ENCODE assay signal across 16 cellular contexts in genomic region chr6:144217797-144218196, GRCh38.
DNase-seq lines count a peak whose midpoint lies in the region; ATAC-seq and TF ChIP-seq lines count a peak whose summit lies in the region.
"Had no signal": no experiment of that assay in that cellular context is flagged by ENCODE, and none has a peak within 500 bp of the region (broad histone marks: within the 10 kb centered on the region; RNA-seq: fewer than 3 reads in every experiment).

No MANE protein-coding gene starts in this region.

- no TSS peak for BruUV-seq in PC-3 (replicated peaks; lab: Mats Ljungman, UMichigan)

- H3K9ac ChIP-seq in PC-3 (ENCODE audit: low read length): no peak overlapping the region

- no peak for TF ChIP-seq CTCF in PC-3 (conservative IDR thresholded peaks at IDR 0.05; ENCODE audit: low read depth, low read length)
- no peak for TF ChIP-seq CTCF in hepatocyte (IDR thresholded peaks at IDR 0.05; ENCODE audit: poor library complexity)

- H3K36me3 ChIP-seq in PC-3 (ENCODE audit: low read depth, low read length) (no peaks in the 10 kb centered on the region), hepatocyte (replicated peaks; ENCODE audit: insufficient read depth, low read depth) (no peaks in the 10 kb centered on the region)
- H3K36me3 ChIP-seq: colonic mucosa, thoracic aorta had no signal

- H3K27me3 Mint-ChIP-seq in activated T-cell treated with anti-CD3 and anti-CD28 coated beads, Interleukin-2, amount 50 U/mL, for 4 hours (ENCODE audit: low read depth): peaks cover 2% of the 10 kb centered on the region
- peaks cover 3% of the 10 kb centered on the region for H3K27me3 Mint-ChIP-seq in activated T-cell treated with anti-CD3 and anti-CD28 coated beads, Interleukin-2, amount 50 U/mL, for 24 hours

- peaks cover 15% of the 10 kb centered on the region for H3K4me1 ChIP-seq in PC-3 (ENCODE audit: insufficient read depth, low read length)
- peaks cover 9% of the 10 kb centered on the region for H3K4me1 ChIP-seq in hepatocyte (ENCODE audit: insufficient read depth)

- H3K4me3 ChIP-seq in PC-3 (ENCODE audit: low read length) (no peak overlapping the region), hepatocyte (no peak overlapping the region)

- H2AFZ ChIP-seq in PC-3 (ENCODE audit: low read length) (peak overlapping the region; percentile 82; the same call in 1 of the 2 replicates), hepatocyte (no peak overlapping the region)

- H3K27ac Mint-ChIP-seq in activated T-cell treated with anti-CD3 and anti-CD28 coated beads, Interleukin-2, amount 50 U/mL, for 24 hours: no peak overlapping the region
- H3K27ac Mint-ChIP-seq in stimulated activated effector memory CD8-positive, alpha-beta T cell treated with anti-CD3 and anti-CD28 coated beads, Interleukin-12 subunit alpha, Interleukin-12 subunit beta, amount 100 ng/mL, for 72 hours: peak overlapping the region; percentile 100

- H3K27me3 ChIP-seq in PC-3 (ENCODE audit: low read length) (no peaks in the 10 kb centered on the region), hepatocyte (no peaks in the 10 kb centered on the region)
- H3K27me3 ChIP-seq: colonic mucosa had no signal

- H4K20me1 ChIP-seq in PC-3 (ENCODE audit: low read length): no peaks in the 10 kb centered on the region
- no peaks in the 10 kb centered on the region for H4K20me1 ChIP-seq in hepatocyte (ENCODE audit: insufficient read depth, poor library complexity, severe bottlenecking)

- H3K9me3 Mint-ChIP-seq in activated T-cell treated with anti-CD3 and anti-CD28 coated beads, Interleukin-2, amount 50 U/mL, for 4 hours: no peaks in the 10 kb centered on the region
- H3K9me3 Mint-ChIP-seq in activated T-cell treated with anti-CD3 and anti-CD28 coated beads, Interleukin-2, amount 50 U/mL, for 24 hours: peaks cover 7% of the 10 kb centered on the region
- H3K9me3 Mint-ChIP-seq in stimulated activated effector memory CD8-positive, alpha-beta T cell treated with anti-CD3 and anti-CD28 coated beads, Interleukin-12 subunit alpha, Interleukin-12 subunit beta, amount 100 ng/mL, for 72 hours: no peaks in the 10 kb centered on the region

- H3K79me2 ChIP-seq in PC-3 (ENCODE audit: low read length) (no peaks in the 10 kb centered on the region), hepatocyte (no peaks in the 10 kb centered on the region)

- peak overlapping the region; percentile 89 for H3K4me2 ChIP-seq in PC-3 (ENCODE audit: low read length)
- peak overlapping the region; percentile 69 for H3K4me2 ChIP-seq in hepatocyte

- no peak for ATAC-seq in activated T-cell treated with anti-CD3 and anti-CD28 coated beads, Interleukin-2, amount 50 U/mL, for 4 hours
- ATAC-seq in PC-3 (no peak), GM18868 (IDR thresholded peaks at IDR 0.05; ENCODE audit: unreplicated experiment) (no peak)
- ATAC-seq in stimulated activated effector memory CD8-positive, alpha-beta T cell treated with anti-CD3 and anti-CD28 coated beads, Interleukin-12 subunit alpha, Interleukin-12 subunit beta, amount 100 ng/mL, for 72 hours: no peak

- peaks cover 38% of the 10 kb centered on the region for H3K4me1 Mint-ChIP-seq in activated T-cell treated with anti-CD3 and anti-CD28 coated beads, Interleukin-2, amount 50 U/mL, for 4 hours (ENCODE audit: low read depth)
- peaks cover 37% of the 10 kb centered on the region for H3K4me1 Mint-ChIP-seq in activated T-cell treated with anti-CD3 and anti-CD28 coated beads, Interleukin-2, amount 50 U/mL, for 24 hours (ENCODE audit: low read depth)
- H3K4me1 Mint-ChIP-seq in stimulated activated effector memory CD8-positive, alpha-beta T cell treated with anti-CD3 and anti-CD28 coated beads, Interleukin-12 subunit alpha, Interleukin-12 subunit beta, amount 100 ng/mL, for 72 hours: peaks cover 37% of the 10 kb centered on the region

- no peak for DNase-seq in activated T-cell treated with anti-CD3 and anti-CD28 coated beads, Interleukin-2, amount 50 U/mL, for 4 hours
- no peak for DNase-seq in activated T-cell treated with anti-CD3 and anti-CD28 coated beads, Interleukin-2, amount 50 U/mL, for 24 hours
- DNase-seq in PC-3 (no peak), hepatocyte (ENCODE audit: low spot score) (no peak), NCI-H146 treated with DMSO at 0.1 percent for 48 hours (lab: John Stamatoyannopoulos, UW; ENCODE audit: unreplicated experiment) (no peak), SK-N-DZ (ENCODE audit: low spot score) (no peak)
- no peak for DNase-seq in stimulated activated effector memory CD8-positive, alpha-beta T cell treated with anti-CD3 and anti-CD28 coated beads, Interleukin-12 subunit alpha, Interleukin-12 subunit beta, amount 100 ng/mL, for 72 hours (ENCODE audit: low spot score in 2 of 2)
- DNase-seq: activated CD4-positive, alpha-beta T cell treated with anti-CD3 and anti-CD28 coated beads for 4 hours; colonic mucosa; DMS 273 treated with DMSO at 0.1 percent for 48 hours; erythroblast; GOT3; MV-4-11; NCI-H2107 had no signal

- intact Hi-C loops in PC-3 (cut with micrococcal nuclease): loop anchor here (5.0 kb wide), 2 partner anchors 50 to 230 kb away; no protein-coding TSS in a partner anchor

- no peaks in the 10 kb centered on the region for H3F3A ChIP-seq in PC-3 (ENCODE audit: low read length, unreplicated experiment)

- H3K9me2 ChIP-seq in PC-3 (replicated peaks; ENCODE audit: low read length) (no peaks in the 10 kb centered on the region), hepatocyte (replicated peaks; ENCODE audit: insufficient read depth) (no peaks in the 10 kb centered on the region)

- CTCF ChIA-PET in PC-3 (lab: Charles Lee): no interaction called here

- H3K36me3 Mint-ChIP-seq in activated T-cell treated with anti-CD3 and anti-CD28 coated beads, Interleukin-2, amount 50 U/mL, for 4 hours (ENCODE audit: insufficient read depth): no peaks in the 10 kb centered on the region
- peaks cover 5% of the 10 kb centered on the region for H3K36me3 Mint-ChIP-seq in activated T-cell treated with anti-CD3 and anti-CD28 coated beads, Interleukin-2, amount 50 U/mL, for 24 hours (ENCODE audit: low read depth)
- H3K36me3 Mint-ChIP-seq in stimulated activated effector memory CD8-positive, alpha-beta T cell treated with anti-CD3 and anti-CD28 coated beads, Interleukin-12 subunit alpha, Interleukin-12 subunit beta, amount 100 ng/mL, for 72 hours: peaks cover 30% of the 10 kb centered on the region

- POLR2A ChIA-PET in PC-3 (lab: Charles Lee; ENCODE audit: unreplicated experiment): no interaction called here

- H3K27ac ChIP-seq in PC-3 (ENCODE audit: low read length): no peak overlapping the region
- peak overlapping the region; percentile 94 for H3K27ac ChIP-seq in hepatocyte
- H3K27ac ChIP-seq: colonic mucosa had no signal

- H3K9me3 ChIP-seq in PC-3 (ENCODE audit: low read length): no peaks in the 10 kb centered on the region
- H3K9me3 ChIP-seq in hepatocyte (ENCODE audit: low read depth): no peaks in the 10 kb centered on the region
- H3K9me3 ChIP-seq: colonic mucosa, thoracic aorta had no signal

- H3K4me3 Mint-ChIP-seq in activated T-cell treated with anti-CD3 and anti-CD28 coated beads, Interleukin-2, amount 50 U/mL, for 4 hours: peak overlapping the region; percentile 3
- no peak overlapping the region for H3K4me3 Mint-ChIP-seq in activated T-cell treated with anti-CD3 and anti-CD28 coated beads, Interleukin-2, amount 50 U/mL, for 24 hours
- no peak overlapping the region for H3K4me3 Mint-ChIP-seq in stimulated activated effector memory CD8-positive, alpha-beta T cell treated with anti-CD3 and anti-CD28 coated beads, Interleukin-12 subunit alpha, Interleukin-12 subunit beta, amount 100 ng/mL, for 72 hours
